In genomic region chr11:64224151-64224890, GRCh38 we compare ENCODE assay signal across 1 cellular context.
TF ChIP-seq lines count a peak whose summit lies in the region.

No MANE protein-coding gene starts in this region.

TF ChIP-seq in WTC11, 78 proteins besides CTCF, POLR2A, EP300 and RAD21 (continued from another document):
- no peak for TF ChIP-seq ERG (CRISPR knock-in tag; IDR thresholded peaks at IDR 0.05)
- TF ChIP-seq ZSCAN18 (CRISPR knock-in tag; IDR thresholded peaks at IDR 0.05), result no peak
- no peak for TF ChIP-seq NFE2L1 (CRISPR knock-in tag; IDR thresholded peaks at IDR 0.05)
- TF ChIP-seq HMGA2 (CRISPR knock-in tag; IDR thresholded peaks at IDR 0.05), result no peak
- no peak for TF ChIP-seq ZNF219 (CRISPR knock-in tag; IDR thresholded peaks at IDR 0.05; ENCODE audit: borderline replicate concordance)
- TF ChIP-seq CBFB (CRISPR knock-in tag; IDR thresholded peaks at IDR 0.05; ENCODE audit: low read depth), result no peak
- no peak for TF ChIP-seq HMGXB4 (CRISPR knock-in tag; IDR thresholded peaks at IDR 0.05)
- TF ChIP-seq ZNF532 (CRISPR knock-in tag; IDR thresholded peaks at IDR 0.05; ENCODE audit: borderline replicate concordance), result no peak
- TF ChIP-seq OVOL2 (CRISPR knock-in tag; IDR thresholded peaks at IDR 0.05; ENCODE audit: borderline replicate concordance), result no peak
